In the genomic region with DNA sequence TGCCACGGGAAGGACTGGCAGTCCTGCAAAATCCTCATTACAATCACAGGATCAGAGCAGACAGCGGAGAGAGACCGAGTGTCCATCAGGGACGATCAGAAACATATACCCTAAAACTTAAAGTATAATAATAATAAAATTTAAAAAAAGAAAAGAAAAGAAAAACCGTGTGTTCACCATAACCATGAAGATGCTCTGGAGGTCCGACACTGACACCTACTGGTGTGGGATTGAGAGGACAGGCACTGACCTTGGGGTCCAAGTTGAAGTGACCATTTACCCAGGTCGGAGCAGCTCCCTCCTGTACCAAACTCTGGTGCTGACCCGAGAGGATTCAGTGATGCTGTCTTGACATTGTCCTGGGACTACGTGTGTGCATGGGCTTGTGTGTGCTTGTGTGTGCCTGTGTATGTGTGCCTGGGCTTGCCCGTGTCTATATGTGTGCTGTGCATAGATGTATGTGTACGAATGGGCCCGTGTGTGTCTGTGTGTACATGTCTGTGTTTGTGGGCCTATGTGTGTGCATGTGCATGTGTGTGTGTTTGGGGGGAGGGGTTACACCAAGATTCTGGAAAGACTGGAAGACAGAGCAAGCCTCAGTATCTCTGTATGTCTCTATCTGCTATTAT, we compare ENCODE assay signal across 9 cellular contexts. TPM values are rescaled to one million over a fixed set of nuclear protein-coding genes. Genes with fewer than 3 reads are reported as not detected.
DNase-seq lines count a peak whose midpoint lies in the region; ATAC-seq and TF ChIP-seq lines count a peak whose summit lies in the region.
"Had no signal": no experiment of that assay in that cellular context is flagged by ENCODE, and none has a peak within 500 bp of the region (broad histone marks: within the 10 kb centered on the region; RNA-seq: fewer than 3 reads in every experiment).

No MANE protein-coding gene starts in this region.

- CTCF ChIA-PET in AG04449 (lab: Yijun Ruan, JAX), result interaction anchor here (1.0 kb wide), 1 partner anchor 10 kb away, joined by 4 read pairs; a partner anchor contains a TSS

- no peaks in the 10 kb centered on the region for H3K4me1 Mint-ChIP-seq in type B pancreatic cell (ENCODE audit: unreplicated experiment)

- peaks cover 67% of the 10 kb centered on the region for H3K27me3 Mint-ChIP-seq in type B pancreatic cell

- no peak for ATAC-seq in activated CD4-positive, CD25-positive, alpha-beta regulatory T cell treated with anti-CD3 and anti-CD28 coated beads, Interleukin-2, amount 50 U/mL, for 24 hours
- ATAC-seq in GM21390 (IDR thresholded peaks at IDR 0.05; ENCODE audit: unreplicated experiment), result no peak

- no peaks in the 10 kb centered on the region for H3K9me3 Mint-ChIP-seq in type B pancreatic cell

- 35 to 49% (median 44%) methylated on average over 12 of the region's 12 CpGs for WGBS in adrenal gland, 4 donors

- peaks cover 4% of the 10 kb centered on the region for H3K27me3 ChIP-seq in adrenal gland

- no peaks in the 10 kb centered on the region for H3K36me3 ChIP-seq in adrenal gland (replicated peaks in 1 of 2)

- intact Hi-C loops in adrenal gland (cut with DNase I), result loop anchor here in 1 of 2 donors (10.0 kb wide), 1 partner anchor 227 kb away; no protein-coding TSS in a partner anchor

- no peak for DNase-seq in AG04449 (ENCODE audit: low read depth, low spot score)
- peak; percentile 59 for DNase-seq in Daoy (ENCODE audit: low read depth)
- DNase-seq in NB4 (ENCODE audit: low read depth), result peak; percentile 70
- peak in 5 of 7 donors; percentile 45 to 66 (median 51) for DNase-seq in adrenal gland
- peak; percentile 3 for DNase-seq in kidney glomerular epithelial cell (lab: John Stamatoyannopoulos, UW)
- DNase-seq in type B pancreatic cell (ENCODE audit: extremely low spot score, unreplicated experiment), result no peak

- TF ChIP-seq POLR2A in NB4 (IDR thresholded peaks at IDR 0.05; ENCODE audit: extremely low read depth, insufficient read length) (no peak), adrenal gland (IDR thresholded peaks at IDR 0.05) (no peak)

- no peaks in the 10 kb centered on the region for H3K36me3 Mint-ChIP-seq in type B pancreatic cell

- peaks cover 0 to 9% of the 10 kb centered on the region in 2 donors for H3K4me1 ChIP-seq in adrenal gland (replicated peaks in 1 of 2)

- H3K9me3 ChIP-seq in adrenal gland (replicated peaks in 1 of 3), result no peaks in the 10 kb centered on the region

- H3K4me3 Mint-ChIP-seq in type B pancreatic cell, result no peak overlapping the region

- H3K4me3 ChIP-seq in AG04449 (ENCODE audit: low read depth, low read length) (no peak overlapping the region), NB4 (ENCODE audit: low read depth, low read length) (no peak overlapping the region), adrenal gland (no peak overlapping the region)

- no peak overlapping the region for H3K27ac ChIP-seq in adrenal gland

- TF ChIP-seq CTCF in AG04449 (IDR thresholded peaks at IDR 0.05; ENCODE audit: insufficient read depth, low read length, missing control alignments), result peak; percentile 42
- peak; percentile 76 for TF ChIP-seq CTCF in NB4 (IDR thresholded peaks at IDR 0.05; ENCODE audit: low read depth, low read length)
- peak; percentile 20 to 63 (median 54) for TF ChIP-seq CTCF in adrenal gland (IDR thresholded peaks at IDR 0.05)
- TF ChIP-seq CTCF in type B pancreatic cell (conservative IDR thresholded peaks at IDR 0.05), result peak; percentile 82

- H3K27ac Mint-ChIP-seq in type B pancreatic cell, result no peak overlapping the region

- POLR2A ChIA-PET in AG04449 (lab: Yijun Ruan, JAX), result no interaction called here

RNA-seq across cellular contexts. Expression of a gene that starts 10.0 kb away (rescaled TPM):
- not detected in 2 replicates for total RNA-seq in Daoy (2014; rRNA removed; shearing (Covaris generic))
- total RNA-seq in adrenal gland (not detected), type B pancreatic cell (ENCODE audit: low replicate concordance) (not detected in 2 replicates)
- polyA plus RNA-seq in adrenal gland, result not detected
- total RNA-seq: urinary bladder had no signal
- polyA plus RNA-seq: urinary bladder had no signal

RNA-seq across cellular contexts. Expression of a gene that starts 21.5 kb away (rescaled TPM):
- not detected in 2 replicates for total RNA-seq in Daoy (2014; rRNA removed; shearing (Covaris generic))
- total RNA-seq in adrenal gland (under 1 TPM in 7 of 8 donors, not detected in 1; 0.06 to 0.96 (median 0.24) TPM), type B pancreatic cell (ENCODE audit: low replicate concordance) (not detected in 2 replicates)
- polyA plus RNA-seq in adrenal gland, result 1 to 10 TPM in 2 of 3 donors, under 1 TPM in 1; 0.71 to 2.4 (median 1.5) TPM

RNA-seq across cellular contexts. Expression of a gene that starts 34.7 kb away (rescaled TPM):
- not detected in 2 replicates for total RNA-seq in Daoy (2014; rRNA removed; shearing (Covaris generic))
- total RNA-seq in adrenal gland, result not detected
- polyA plus RNA-seq in adrenal gland, result not detected
- not detected in 2 replicates for total RNA-seq in type B pancreatic cell (ENCODE audit: low replicate concordance)
- total RNA-seq: urinary bladder had no signal

RNA-seq across cellular contexts. Expression of a gene that starts 56.1 kb away (rescaled TPM):
- total RNA-seq in Daoy (2014; rRNA removed; shearing (Covaris generic)), result 1.2 TPM in 1 of 2 replicates, not detected in the other
- total RNA-seq in adrenal gland, result 1 to 10 TPM in 7 of 8 donors, not detected in 1; 2.1 to 4.5 (median 2.6) TPM
- 1 to 10 TPM in 2 of 3 donors, under 1 TPM in 1; 0.64 to 1.2 (median 1.0) TPM for polyA plus RNA-seq in adrenal gland
- not detected in 2 replicates for total RNA-seq in type B pancreatic cell (ENCODE audit: low replicate concordance)

Comparison
In these comparisons a context has a peak if more than half of its experiments do, and no peak if none do; other contexts are left out.
1. DNase-seq: peak in Daoy (single experiment), NB4 (single experiment), adrenal gland (5 of 7) and kidney glomerular epithelial cell (single experiment); none in AG04449 (single experiment) and type B pancreatic cell (single experiment).
2. Peak in every context shown above with its lines, with median percentiles within 50 percentile points of each other: CTCF ChIP-seq.